Comparison of ENCODE assay signal across 2 cellular contexts in genomic region chr22:37634505-37635002, GRCh38.
TF ChIP-seq lines count a peak whose summit lies in the region.

No MANE protein-coding gene starts in this region.

TF ChIP-seq in IMR-90, 13 proteins besides CTCF, POLR2A, EP300 and RAD21:
- TF ChIP-seq USF2 (IDR thresholded peaks at IDR 0.05; ENCODE audit: low read depth, low read length) (no peak), MXI1 (IDR thresholded peaks at IDR 0.05; ENCODE audit: borderline replicate concordance, low read depth, low read length) (0 out of 2 replicates have a peak, but pooled peaks have one; percentile 10)

TF ChIP-seq in GM12878, 131 proteins besides CTCF, POLR2A, EP300 and RAD21:
- peak; percentile 32 for TF ChIP-seq POLR2AphosphoS5 (IDR thresholded peaks at IDR 0.05; ENCODE audit: low read length)
- 0 out of 2 replicates have a peak, but pooled peaks have one; percentile 27 for TF ChIP-seq TAF1 (IDR thresholded peaks at IDR 0.05; ENCODE audit: borderline replicate concordance, low read depth, low read length)
- peak; percentile 8; the same call in 1 of the 2 replicates for TF ChIP-seq SPI1 (IDR thresholded peaks at IDR 0.05; ENCODE audit: borderline replicate concordance, insufficient read depth, low read depth, low read length)
- TF ChIP-seq JUND (IDR thresholded peaks at IDR 0.05; ENCODE audit: low read depth, low read length) = no peak
- TF ChIP-seq YY1 (IDR thresholded peaks at IDR 0.05; ENCODE audit: low read depth, low read length) = peak; percentile 46; the same call in 1 of the 2 replicates
- TF ChIP-seq ZBTB11 (CRISPR knock-in tag; IDR thresholded peaks at IDR 0.05) = no peak
- no peak for TF ChIP-seq GABPA (IDR thresholded peaks at IDR 0.05; ENCODE audit: low read depth)
TF ChIP-seq in GM12878: peak in this region for 4.
